In the genomic region with DNA sequence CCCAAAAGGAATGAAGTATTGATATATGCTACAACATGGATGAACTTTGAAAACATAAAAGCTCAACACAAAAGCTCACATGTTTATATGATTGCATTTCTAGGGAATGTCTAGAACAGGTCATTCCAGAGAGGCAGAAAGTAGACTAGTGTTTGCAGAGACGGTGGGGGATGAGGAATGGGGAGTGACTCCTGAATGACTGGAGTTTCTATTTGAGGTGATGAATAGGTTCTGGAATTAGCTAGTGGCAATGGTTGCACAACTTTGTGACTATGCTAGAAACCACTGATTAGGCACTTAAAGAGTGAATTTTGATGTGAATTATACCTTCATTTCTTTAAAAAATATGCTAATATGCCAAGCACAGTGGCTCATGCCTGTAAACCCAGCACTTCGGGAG, we compare ENCODE assay signal across 12 cellular contexts. TPM values are rescaled to one million over a fixed set of nuclear protein-coding genes. Genes with fewer than 3 reads are reported as not detected.
DNase-seq lines count a peak whose midpoint lies in the region; ATAC-seq and TF ChIP-seq lines count a peak whose summit lies in the region.
"Had no signal": no experiment of that assay in that cellular context is flagged by ENCODE, and none has a peak within 500 bp of the region (broad histone marks: within the 10 kb centered on the region; RNA-seq: fewer than 3 reads in every experiment).

No MANE protein-coding gene starts in this region.

- in situ Hi-C loops in GM23248 (cut with MboI): no loop called here

- no peak overlapping the region for H3K4me3 ChIP-seq in GM23248
- no peak overlapping the region for H3K4me3 ChIP-seq in SJSA1
- H3K4me3 ChIP-seq in fibroblast of the aortic adventitia (ENCODE audit: low read depth, low read length): no peak overlapping the region
- no peak overlapping the region for H3K4me3 ChIP-seq in smooth muscle cell
- H3K4me3 ChIP-seq in stomach: no peak overlapping the region
- H3K4me3 ChIP-seq: suprapubic skin had no signal

- H3K36me3 ChIP-seq in GM23248 (ENCODE audit: low read depth) (no peaks in the 10 kb centered on the region), SJSA1 (no peaks in the 10 kb centered on the region), smooth muscle cell (ENCODE audit: low read depth) (no peaks in the 10 kb centered on the region), stomach (no peaks in the 10 kb centered on the region)
- H3K36me3 ChIP-seq: suprapubic skin had no signal

- H3K4me1 ChIP-seq in GM23248 (ENCODE audit: insufficient read depth) (peaks cover 19% of the 10 kb centered on the region), SJSA1 (replicated peaks) (peaks cover 22% of the 10 kb centered on the region), smooth muscle cell (ENCODE audit: low read depth) (no peaks in the 10 kb centered on the region), stomach (no peaks in the 10 kb centered on the region)
- H3K4me1 ChIP-seq: suprapubic skin had no signal

- peak overlapping the region; percentile 41 for H3K4me2 ChIP-seq in GM23248 (ENCODE audit: unreplicated experiment)
- peak overlapping the region; percentile 10 for H3K4me2 ChIP-seq in smooth muscle cell
- H3K4me2 ChIP-seq: KMS-11 had no signal

- H3F3A ChIP-seq in GM23248 (ENCODE audit: insufficient read depth) (peaks cover 22% of the 10 kb centered on the region), smooth muscle cell (ENCODE audit: low read depth) (no peaks in the 10 kb centered on the region)

- DNase-seq in GM23248 (peak; percentile 95), SJSA1 (ENCODE audit: low read depth in 1 of 2, low spot score in 2 of 2) (peak; percentile 52 to 57), fibroblast of the aortic adventitia (ENCODE audit: low read depth) (peak; percentile 75), smooth muscle cell (lab: John Stamatoyannopoulos, UW; ENCODE audit: unreplicated experiment) (no peak), stomach (no peak)
- no peak for DNase-seq in activated CD4-positive, alpha-beta T cell treated with anti-CD3 and anti-CD28 coated beads for 1 hour
- DNase-seq: anterior cingulate cortex; effector memory CD8-positive, alpha-beta T cell; right cardiac atrium had no signal

- ATAC-seq in HG02623 (IDR thresholded peaks at IDR 0.05; ENCODE audit: unreplicated experiment): no peak
- ATAC-seq: effector memory CD8-positive, alpha-beta T cell; right cardiac atrium had no signal

- intact Hi-C loops in stomach (cut with DNase I; ENCODE audit: low total_unique reads): no loop called here

- no peaks in the 10 kb centered on the region for H4K20me1 ChIP-seq in GM23248 (ENCODE audit: insufficient read depth)
- H4K20me1 ChIP-seq in smooth muscle cell (ENCODE audit: low read depth): no peaks in the 10 kb centered on the region

- H3K27me3 ChIP-seq in GM23248 (replicated peaks; ENCODE audit: insufficient read depth) (no peaks in the 10 kb centered on the region), SJSA1 (replicated peaks) (no peaks in the 10 kb centered on the region), smooth muscle cell (ENCODE audit: low read depth) (no peaks in the 10 kb centered on the region), stomach (no peaks in the 10 kb centered on the region)
- H3K27me3 ChIP-seq: suprapubic skin had no signal

- no peak for TF ChIP-seq EP300 in stomach (IDR thresholded peaks at IDR 0.05)

- 0 to 8% methylated on average over 2 of the region's 2 CpGs for WGBS in GM23248 (ENCODE audit: low coverage in 1 of 2, low lambda C conversion rate in 2 of 2, missing lambda C conversion rate in 2 of 2), 2 experiments
- WGBS in smooth muscle cell (ENCODE audit: low lambda C conversion rate): 60% methylated on average over 2 of the region's 2 CpGs
- 61 to 68% (median 63%) methylated on average over 2 of the region's 2 CpGs for WGBS in stomach, 5 donors

- TF ChIP-seq POLR2A in stomach (IDR thresholded peaks at IDR 0.05): no peak

- H2AFZ ChIP-seq in GM23248 (no peak overlapping the region), smooth muscle cell (ENCODE audit: low read depth) (no peak overlapping the region)

- no peaks in the 10 kb centered on the region for H3K79me2 ChIP-seq in GM23248 (ENCODE audit: insufficient read depth)
- no peaks in the 10 kb centered on the region for H3K79me2 ChIP-seq in smooth muscle cell (ENCODE audit: low read depth)

- H3K27ac ChIP-seq in GM23248 (peak overlapping the region; percentile 67), SJSA1 (peak overlapping the region; percentile 54), smooth muscle cell (ENCODE audit: low read depth) (peak overlapping the region; percentile 87), stomach (no peak overlapping the region)
- H3K27ac ChIP-seq: KMS-11, suprapubic skin had no signal

- H3K9ac ChIP-seq in GM23248: no peak overlapping the region
- H3K9ac ChIP-seq in smooth muscle cell (ENCODE audit: low read depth): peak overlapping the region; percentile 58
- H3K9ac ChIP-seq: KMS-11 had no signal

- TF ChIP-seq CTCF in fibroblast of the aortic adventitia (IDR thresholded peaks at IDR 0.05; ENCODE audit: insufficient read depth, low read length): no peak
- no peak for TF ChIP-seq CTCF in smooth muscle cell (IDR thresholded peaks at IDR 0.05; ENCODE audit: borderline replicate concordance, insufficient read depth, poor library complexity, severe bottlenecking)
- TF ChIP-seq CTCF in stomach (IDR thresholded peaks at IDR 0.05): no peak

- no peaks in the 10 kb centered on the region for H3K9me3 ChIP-seq in GM23248 (ENCODE audit: low read depth)
- H3K9me3 ChIP-seq in SJSA1 (replicated peaks): peaks cover 6% of the 10 kb centered on the region; the same call in 1 of the 2 replicates
- no peaks in the 10 kb centered on the region for H3K9me3 ChIP-seq in smooth muscle cell (replicated peaks; ENCODE audit: low read depth)
- peaks cover 0 to 36% (median 28%) of the 10 kb centered on the region in 4 donors for H3K9me3 ChIP-seq in stomach

- H3K9me2 ChIP-seq in GM23248 (ENCODE audit: insufficient read depth): no peaks in the 10 kb centered on the region

RNA-seq across cellular contexts. Expression of a gene that starts 6.9 kb away (rescaled TPM):
- 0.63 TPM in 1 of 2 replicates, not detected in the other for total RNA-seq in GM23248 (2014; rRNA removed; shearing (Covaris generic))
- polyA plus RNA-seq in GM23248 (2016; fragmentation: Nextera tagmentation; extraction: Ambion mirVana) (not detected in 2 replicates), smooth muscle cell (not detected in 2 replicates), stomach (1 to 10 TPM in 1 of 3 donors, under 1 TPM in 2; 0.23 to 4.7 (median 0.62) TPM)
- total RNA-seq in SJSA1 (2014; rRNA removed; shearing (Covaris generic)): not detected in 2 replicates
- total RNA-seq in fibroblast of the aortic adventitia (ENCODE audit: low replicate concordance) (not detected in 2 replicates), smooth muscle cell (not detected in 2 replicates), stomach (1 to 10 TPM in 2 of 5 donors, not detected in 3; 1.5 to 4.5 TPM)
- total RNA-seq: right cardiac atrium, suprapubic skin had no signal
- polyA plus RNA-seq: right cardiac atrium had no signal

RNA-seq across cellular contexts. Expression of a gene that starts 57.1 kb away (rescaled TPM):
- 19.1 and 21.1 TPM in 2 replicates for total RNA-seq in GM23248 (2014; rRNA removed; shearing (Covaris generic))
- polyA plus RNA-seq in GM23248 (2016; fragmentation: Nextera tagmentation; extraction: Ambion mirVana): 6.6 and 6.8 TPM in 2 replicates
- 19.0 and 20.3 TPM in 2 replicates for total RNA-seq in SJSA1 (2014; rRNA removed; shearing (Covaris generic))
- 16.0 and 22.6 TPM in 2 replicates for total RNA-seq in fibroblast of the aortic adventitia (ENCODE audit: low replicate concordance)
- 15.5 and 28.5 TPM in 2 replicates for total RNA-seq in smooth muscle cell
- 16.2 and 17.5 TPM in 2 replicates for polyA plus RNA-seq in smooth muscle cell
- total RNA-seq in stomach: 10 to 100 TPM; 28.6 to 46.8 (median 36.5) TPM
- 10 to 100 TPM in 1 of 3 donors, 1 to 10 TPM in 2; 8.0 to 14.8 (median 9.4) TPM for polyA plus RNA-seq in stomach

Comparison
In these comparisons a context has a peak if more than half of its experiments do, and no peak if none do; other contexts are left out.
1. DNase-seq: peak in GM23248 (single experiment), SJSA1 (2 of 2) and fibroblast of the aortic adventitia (single experiment); none in smooth muscle cell (single experiment), activated CD4-positive, alpha-beta T cell treated with anti-CD3 and anti-CD28 coated beads for 1 hour (single experiment) and stomach (single experiment).
2. H3K27ac ChIP-seq: peak in GM23248 (single experiment), SJSA1 (single experiment) and smooth muscle cell (single experiment); none in stomach (0 of 5).